In genomic region chr22:33569547-33569946, GRCh38 we compare ENCODE assay signal across 1 cellular context.
TF ChIP-seq lines count a peak whose summit lies in the region.

No MANE protein-coding gene starts in this region.

TF ChIP-seq in HepG2, 621 proteins besides CTCF, POLR2A, EP300 and RAD21 (continued from another document):
- no peak for TF ChIP-seq ARID5B (CRISPR knock-in tag; IDR thresholded peaks at IDR 0.05)
- TF ChIP-seq ZNF20 (CRISPR knock-in tag; IDR thresholded peaks at IDR 0.05) = no peak
- TF ChIP-seq FOXC1 (CRISPR knock-in tag; IDR thresholded peaks at IDR 0.05; ENCODE audit: borderline replicate concordance) = no peak
- no peak for TF ChIP-seq ZC3H13 (CRISPR knock-in tag; IDR thresholded peaks at IDR 0.05)
- TF ChIP-seq ZNF224 (CRISPR knock-in tag; IDR thresholded peaks at IDR 0.05) = no peak
- TF ChIP-seq MED13 (CRISPR knock-in tag; IDR thresholded peaks at IDR 0.05) = no peak
- TF ChIP-seq MTA3 (CRISPR knock-in tag; IDR thresholded peaks at IDR 0.05) = no peak
- TF ChIP-seq ZNF639 (CRISPR knock-in tag; conservative IDR thresholded peaks at IDR 0.05) = no peak
- TF ChIP-seq ZNF674 (CRISPR knock-in tag; IDR thresholded peaks at IDR 0.05; ENCODE audit: low read depth) = no peak
- no peak for TF ChIP-seq ZNF790 (CRISPR knock-in tag; IDR thresholded peaks at IDR 0.05; ENCODE audit: borderline replicate concordance)
- no peak for TF ChIP-seq SUZ12 (IDR thresholded peaks at IDR 0.05; ENCODE audit: low read depth, low read length)
- no peak for TF ChIP-seq HOXD1 (CRISPR knock-in tag; IDR thresholded peaks at IDR 0.05)
TF ChIP-seq in HepG2: peak in this region for 0.
